9 cellular contexts compared by ENCODE assay signal in the genomic region with DNA sequence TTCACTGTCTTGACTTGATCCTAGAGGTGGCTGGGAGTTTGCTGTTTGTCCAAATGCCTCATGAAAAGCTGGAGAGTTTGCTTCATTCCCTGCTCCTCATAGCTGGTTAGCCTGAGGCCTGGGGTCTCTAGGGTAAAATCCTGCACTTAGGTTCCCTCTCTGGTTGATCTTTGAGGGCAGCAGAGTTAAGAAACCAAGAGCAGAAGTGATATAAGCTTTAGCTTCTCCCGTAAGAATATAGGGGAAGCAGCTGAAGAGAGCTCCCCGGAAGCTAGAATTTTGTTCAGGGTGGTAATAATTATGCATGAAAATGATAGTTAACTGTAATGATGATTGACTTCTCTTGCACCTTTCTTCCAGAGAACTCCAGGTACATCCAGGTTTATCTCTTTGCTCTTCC. TPM values are rescaled to one million over a fixed set of nuclear protein-coding genes. Genes with fewer than 3 reads are reported as not detected.
DNase-seq lines count a peak whose midpoint lies in the region; TF ChIP-seq lines count a peak whose summit lies in the region.
"Had no signal": no experiment of that assay in that cellular context is flagged by ENCODE, and none has a peak within 500 bp of the region (broad histone marks: within the 10 kb centered on the region; RNA-seq: fewer than 3 reads in every experiment).

No MANE protein-coding gene starts in this region.

- no peaks in the 10 kb centered on the region for H3K27me3 ChIP-seq in Karpas-422 (ENCODE audit: low read length)
- H3K27me3 ChIP-seq in breast epithelium = no peaks in the 10 kb centered on the region
- H3K27me3 ChIP-seq in mucosa of stomach (ENCODE audit: control insufficient read depth, insufficient read depth, low read length) = no peaks in the 10 kb centered on the region

- H3K4me2 ChIP-seq in Karpas-422 (ENCODE audit: low read depth, low read length, poor library complexity, severe bottlenecking) = peak overlapping the region; percentile 92

- no peak for TF ChIP-seq POLR2A in breast epithelium (IDR thresholded peaks at IDR 0.05)

- H3K4me1 ChIP-seq in Karpas-422 (ENCODE audit: low read length) (peaks cover 22% of the 10 kb centered on the region), breast epithelium (peaks cover 0 to 13% of the 10 kb centered on the region in 2 donors), mucosa of stomach (ENCODE audit: control insufficient read depth, insufficient read depth, low read length) (peaks cover 10% of the 10 kb centered on the region)

- TF ChIP-seq CTCF in AG09309 (IDR thresholded peaks at IDR 0.05; ENCODE audit: control insufficient read depth, insufficient read depth, low read depth, low read length, missing control alignments) = no peak
- TF ChIP-seq CTCF in breast epithelium (IDR thresholded peaks at IDR 0.05) = no peak

- no peaks in the 10 kb centered on the region for H3K9me2 ChIP-seq in Karpas-422 (replicated peaks; ENCODE audit: insufficient read depth, low read length)

- H3K36me3 ChIP-seq in Karpas-422 (ENCODE audit: insufficient read depth, low read length) (peaks cover 26% of the 10 kb centered on the region), breast epithelium (no peaks in the 10 kb centered on the region), mucosa of stomach (ENCODE audit: control insufficient read depth, insufficient read depth, low read length) (no peaks in the 10 kb centered on the region)

- no peak overlapping the region for H2AFZ ChIP-seq in Karpas-422 (ENCODE audit: low read length)

- intact Hi-C loops in breast epithelium (cut with DNase I; ENCODE audit: low total_unique reads) = no loop called here

- no peak for DNase-seq in AG09309 (ENCODE audit: low read depth)
- DNase-seq in Karpas-422 = peak; percentile 53
- no peak for DNase-seq in breast epithelium (ENCODE audit: low spot score in 2 of 2)
- no peak for DNase-seq in NCI-H226
- no peak for DNase-seq in NCI-H1105 (lab: John Stamatoyannopoulos, UW)
- DNase-seq in activated gamma-delta T cell treated with Interleukin-2 at 50 U/mL for 16 hours = no peak
- no peak for DNase-seq in SHP77 treated with DMSO at 0.1 percent for 48 hours (lab: John Stamatoyannopoulos, UW)
- DNase-seq: central memory CD4-positive, alpha-beta T cell had no signal

- H3K79me2 ChIP-seq in Karpas-422 (ENCODE audit: low read length) = peaks cover 49% of the 10 kb centered on the region

- H3K9ac ChIP-seq in Karpas-422 (ENCODE audit: low read length) = peak overlapping the region; percentile 86
- H3K9ac ChIP-seq in mucosa of stomach (ENCODE audit: low read length) = peak overlapping the region; percentile 91

- H3K4me3 ChIP-seq in AG09309 (ENCODE audit: control insufficient read depth, low read depth, low read length) = peak overlapping the region; percentile 97
- peak overlapping the region; percentile 85 for H3K4me3 ChIP-seq in Karpas-422 (ENCODE audit: low read length)
- peak overlapping the region; percentile 70 to 98 (median 90) for H3K4me3 ChIP-seq in breast epithelium
- H3K4me3 ChIP-seq in mucosa of stomach (ENCODE audit: low read length) = no peak overlapping the region

- peaks cover 18% of the 10 kb centered on the region; the same call in 1 of the 2 replicates for H4K20me1 ChIP-seq in Karpas-422 (ENCODE audit: insufficient read depth, low read depth, low read length)

- H3K27ac ChIP-seq in Karpas-422 (ENCODE audit: low read length) (peak overlapping the region; percentile 72; the same call in 1 of the 2 replicates), breast epithelium (peak overlapping the region; percentile 98 to 99)

- no peaks in the 10 kb centered on the region for H3K9me3 ChIP-seq in Karpas-422 (ENCODE audit: low read length)
- H3K9me3 ChIP-seq in breast epithelium = no peaks in the 10 kb centered on the region
- no peaks in the 10 kb centered on the region for H3K9me3 ChIP-seq in mucosa of stomach (ENCODE audit: control insufficient read depth, low read length)

RNA-seq across cellular contexts. Expression of a gene that starts 1.4 kb away (rescaled TPM):
- total RNA-seq in Karpas-422 (2014; rRNA removed; shearing (Covaris generic); ENCODE audit: low replicate concordance) = 48.2 and 62.8 TPM in 2 replicates
- 10 to 100 TPM; 16.6 to 31.0 (median 23.3) TPM for total RNA-seq in breast epithelium

RNA-seq across cellular contexts. Expression of a gene that starts 7.9 kb away (rescaled TPM):
- total RNA-seq in Karpas-422 (2014; rRNA removed; shearing (Covaris generic); ENCODE audit: low replicate concordance) = 6.1 and 11.1 TPM in 2 replicates
- under 1 TPM in 1 of 3 donors, not detected in 2; 0.64 TPM for total RNA-seq in breast epithelium

RNA-seq across cellular contexts. Expression of a gene that starts 13.0 kb away (rescaled TPM):
- total RNA-seq in Karpas-422 (2014; rRNA removed; shearing (Covaris generic); ENCODE audit: low replicate concordance) = 44.9 and 56.3 TPM in 2 replicates
- 10 to 100 TPM; 61.3 to 85.0 (median 66.5) TPM for total RNA-seq in breast epithelium
